17 cellular contexts compared by ENCODE assay signal in genomic region chr5:14244721-14245518, GRCh38.
DNase-seq lines count a peak whose midpoint lies in the region; FAIRE-seq and TF ChIP-seq lines count a peak whose summit lies in the region.
"Had no signal": no experiment of that assay in that cellular context is flagged by ENCODE, and none has a peak within 500 bp of the region (broad histone marks: within the 10 kb centered on the region; RNA-seq: fewer than 3 reads in every experiment).

No MANE protein-coding gene starts in this region.

- H3K4me2 ChIP-seq in H9 (ENCODE audit: insufficient read depth, insufficient read length, low read length) (no peak overlapping the region), trophoblast cell (ENCODE audit: low read length) (no peak overlapping the region), Karpas-422 (ENCODE audit: low read depth, low read length, poor library complexity, severe bottlenecking) (no peak overlapping the region)

- H2AFZ ChIP-seq in H9 (ENCODE audit: low read length) (no peak overlapping the region), trophoblast cell (ENCODE audit: insufficient read depth, low read length, poor library complexity) (no peak overlapping the region), Karpas-422 (ENCODE audit: low read length) (no peak overlapping the region)

- H3K4ac ChIP-seq in H9 (ENCODE audit: low read depth, low read length) (no peak overlapping the region), trophoblast cell (ENCODE audit: low read depth, low read length) (peak overlapping the region; percentile 38)

- no peak overlapping the region for H4K8ac ChIP-seq in H9 (replicated peaks; ENCODE audit: insufficient read length, low read depth, low read length)
- H4K8ac ChIP-seq in trophoblast cell (ENCODE audit: low read depth, low read length) = no peak overlapping the region

- H3K79me1 ChIP-seq in H9 (ENCODE audit: insufficient read depth, low read depth, low read length, poor library complexity, severe bottlenecking) (peaks cover 9% of the 10 kb centered on the region), trophoblast cell (ENCODE audit: low read length) (no peaks in the 10 kb centered on the region)

- WGBS in H9 (ENCODE audit: extremely low coverage, insufficient read length, low lambda C conversion rate) = no CpG with 5 or more reads among the region's 9 CpGs
- 92% methylated on average over 9 of the region's 9 CpGs for WGBS in esophagus muscularis mucosa
- no CpG with 5 or more reads among the region's 9 CpGs for WGBS in trophoblast cell (ENCODE audit: extremely low coverage, insufficient coverage, insufficient read length)

- H3K56ac ChIP-seq in H9 (ENCODE audit: insufficient read length, low read depth, low read length) = no peak overlapping the region

- H4K91ac ChIP-seq in H9 (ENCODE audit: insufficient read length, low read depth, low read length) (no peak overlapping the region), trophoblast cell (ENCODE audit: low read depth, low read length) (no peak overlapping the region)

- H3K18ac ChIP-seq in H9 (ENCODE audit: insufficient read length, low read depth, low read length) (no peak overlapping the region), trophoblast cell (ENCODE audit: low read length) (peak overlapping the region; percentile 76)

- H3K27me3 ChIP-seq in H9 (ENCODE audit: insufficient read depth, low read length) (no peaks in the 10 kb centered on the region), esophagus muscularis mucosa (no peaks in the 10 kb centered on the region), trophoblast cell (ENCODE audit: insufficient read depth, low read length) (no peaks in the 10 kb centered on the region), Karpas-422 (ENCODE audit: low read length) (no peaks in the 10 kb centered on the region)
- H3K27me3 ChIP-seq: testis had no signal

- intact Hi-C loops in esophagus muscularis mucosa (cut with DNase I) = no loop called here

- H2BK12ac ChIP-seq in H9 (ENCODE audit: insufficient read length, low read depth, low read length) (no peak overlapping the region), trophoblast cell (ENCODE audit: low read length) (no peak overlapping the region)

- TF ChIP-seq EP300 in esophagus muscularis mucosa (IDR thresholded peaks at IDR 0.05) = no peak

- no peak for FAIRE-seq in RCC 7860 (lab: Jason Lieb, UNC)
- FAIRE-seq: endometrium, keratinocyte had no signal

- no peak overlapping the region for H3K27ac ChIP-seq in H9 (ENCODE audit: insufficient read length, low read depth, low read length)
- no peak overlapping the region for H3K27ac ChIP-seq in esophagus muscularis mucosa (replicated peaks in 1 of 4)
- no peak overlapping the region for H3K27ac ChIP-seq in trophoblast cell (ENCODE audit: low read depth, low read length)
- H3K27ac ChIP-seq in Karpas-422 (ENCODE audit: low read length) = no peak overlapping the region
- H3K27ac ChIP-seq: testis had no signal

- DNase-seq in H9 = no peak
- peak; percentile 20 for DNase-seq in NCI-H526 treated with DMSO at 0.1 percent for 48 hours (lab: John Stamatoyannopoulos, UW)
- peak; percentile 91 for DNase-seq in esophagus muscularis mucosa (ENCODE audit: extremely low spot score)
- peak in 1 of 2 donors; percentile 28 for DNase-seq in trophoblast cell
- no peak for DNase-seq in activated CD8-positive, alpha-beta memory T cell treated with anti-CD3 and anti-CD28 coated beads, Interleukin-2, amount 50 U/mL, for 48 hours
- DNase-seq in erythroblast (lab: John Stamatoyannopoulos, UW) = no peak
- DNase-seq in RCC 7860 (ENCODE audit: low spot score) = no peak
- DNase-seq in Karpas-422 = no peak
- DNase-seq: activated CD8-positive, alpha-beta memory T cell treated with anti-CD3 and anti-CD28 coated beads, Interleukin-2, amount 50 U/mL, for 4 hours; activated naive CD4-positive, alpha-beta T cell treated with anti-CD3 and anti-CD28 coated beads, Interleukin-2, amount 50 U/mL, for 16 hours; DND-41; mucosa of descending colon; PC-3; testis had no signal

- no peak overlapping the region for H2BK15ac ChIP-seq in H9 (ENCODE audit: low read depth, low read length)

- H3K9me3 ChIP-seq in H9 (ENCODE audit: control insufficient read depth, low read depth, low read length) (no peaks in the 10 kb centered on the region), esophagus muscularis mucosa (no peaks in the 10 kb centered on the region), trophoblast cell (ENCODE audit: insufficient read depth, low read depth, low read length) (no peaks in the 10 kb centered on the region), Karpas-422 (ENCODE audit: low read length) (no peaks in the 10 kb centered on the region)
- H3K9me3 ChIP-seq: mucosa of descending colon, testis had no signal

- H3K4me1 ChIP-seq in H9 (ENCODE audit: insufficient read depth, low read length) = peaks cover 8% of the 10 kb centered on the region
- peaks cover 39 to 93% (median 82%) of the 10 kb centered on the region in 4 donors for H3K4me1 ChIP-seq in esophagus muscularis mucosa
- peaks cover 11 to 13% of the 10 kb centered on the region in 2 experiments for H3K4me1 ChIP-seq in trophoblast cell (ENCODE audit: control insufficient read depth in 1 of 2, insufficient read depth in 2 of 2, low read length in 2 of 2)
- no peaks in the 10 kb centered on the region for H3K4me1 ChIP-seq in Karpas-422 (ENCODE audit: low read length)

- H3K4me3 Mint-ChIP-seq in H9 = no peak overlapping the region
- H3K4me3 Mint-ChIP-seq: central memory CD8-positive, alpha-beta T cell had no signal

- TF ChIP-seq CTCF in H9 (conservative IDR thresholded peaks at IDR 0.05) = no peak
- no peak for TF ChIP-seq CTCF in esophagus muscularis mucosa (IDR thresholded peaks at IDR 0.05)

- no peak overlapping the region for H2BK20ac ChIP-seq in H9 (ENCODE audit: low read depth, low read length, poor library complexity, severe bottlenecking)

- H3K14ac ChIP-seq in H9 (ENCODE audit: insufficient read depth, low read length) (peak overlapping the region; percentile 21; the same call in 1 of the 2 replicates), trophoblast cell (ENCODE audit: low read length) (no peak overlapping the region)

- H3K9me2 ChIP-seq in Karpas-422 (replicated peaks; ENCODE audit: insufficient read depth, low read length) = no peaks in the 10 kb centered on the region

- H3K23ac ChIP-seq in H9 (ENCODE audit: insufficient read length, low read depth, low read length) = no peak overlapping the region
- H3K23ac ChIP-seq in trophoblast cell (ENCODE audit: low read length) = no peak overlapping the region

- H2AK5ac ChIP-seq in H9 (ENCODE audit: insufficient read length, low read length) (no peak overlapping the region), trophoblast cell (ENCODE audit: low read length) (no peak overlapping the region)

- peaks cover 22% of the 10 kb centered on the region; the same call in 1 of the 2 replicates for H3K79me2 ChIP-seq in H9 (ENCODE audit: insufficient read depth, low read length)
- H3K79me2 ChIP-seq in trophoblast cell (ENCODE audit: control insufficient read depth, insufficient read depth, low read length, poor library complexity) = peaks cover 23% of the 10 kb centered on the region
- H3K79me2 ChIP-seq in Karpas-422 (ENCODE audit: low read length) = no peaks in the 10 kb centered on the region

- H3K9ac ChIP-seq in H9 (ENCODE audit: extremely low read depth, insufficient read length, low read length) (no peak overlapping the region), trophoblast cell (ENCODE audit: low read length) (no peak overlapping the region), Karpas-422 (ENCODE audit: low read length) (no peak overlapping the region)

- no peak overlapping the region for H4K5ac ChIP-seq in H9 (ENCODE audit: insufficient read length, low read depth, low read length)

- peaks cover 54 to 66% of the 10 kb centered on the region in 2 experiments for H3K4me1 Mint-ChIP-seq in H9
- H3K4me1 Mint-ChIP-seq: central memory CD8-positive, alpha-beta T cell had no signal

- H3T11ph ChIP-seq in H9 (ENCODE audit: low read length) = no peak overlapping the region

- H2BK120ac ChIP-seq in H9 (ENCODE audit: low read depth, low read length, poor library complexity, severe bottlenecking) = no peak overlapping the region
- no peak overlapping the region for H2BK120ac ChIP-seq in trophoblast cell (ENCODE audit: insufficient read depth, low read length, poor library complexity)

- TF ChIP-seq POLR2A in esophagus muscularis mucosa (IDR thresholded peaks at IDR 0.05; ENCODE audit: low read depth) (no peak), erythroblast (IDR thresholded peaks at IDR 0.05; ENCODE audit: low read length) (no peak)

- no peaks in the 10 kb centered on the region for H3K36me3 Mint-ChIP-seq in H9 (ENCODE audit: insufficient read depth in 1 of 3, low read depth in 3 of 3)

- no peak overlapping the region for H2BK5ac ChIP-seq in H9 (ENCODE audit: insufficient read length, low read length)
- H2BK5ac ChIP-seq in trophoblast cell (ENCODE audit: low read depth, low read length, poor library complexity) = no peak overlapping the region

- H3K27me3 Mint-ChIP-seq in H9 (ENCODE audit: low read depth) = no peaks in the 10 kb centered on the region

- no peaks in the 10 kb centered on the region for H3K36me3 ChIP-seq in esophagus muscularis mucosa
- H3K36me3 ChIP-seq in trophoblast cell (ENCODE audit: control insufficient read depth in 1 of 2, insufficient read depth in 2 of 2, low read length in 2 of 2) = peaks cover 0 to 3% of the 10 kb centered on the region in 2 experiments
- no peaks in the 10 kb centered on the region for H3K36me3 ChIP-seq in Karpas-422 (ENCODE audit: insufficient read depth, low read length)

- H3K27ac Mint-ChIP-seq in H9 = peak overlapping the region; percentile 53 to 70 (median 62); a peak in 3 of 7 replicates

- H3K9me3 Mint-ChIP-seq in H9 = no peaks in the 10 kb centered on the region
- H3K9me3 Mint-ChIP-seq: central memory CD8-positive, alpha-beta T cell had no signal

- no peak overlapping the region for H4K12ac ChIP-seq in trophoblast cell (ENCODE audit: low read depth, low read length)

- H3K23me2 ChIP-seq in H9 (ENCODE audit: insufficient read length, low read depth, low read length, poor library complexity, severe bottlenecking) = no peaks in the 10 kb centered on the region

- H3K4me3 ChIP-seq in esophagus muscularis mucosa (no peak overlapping the region), trophoblast cell (ENCODE audit: low read depth, low read length) (no peak overlapping the region), Karpas-422 (ENCODE audit: low read length) (no peak overlapping the region)
- H3K4me3 ChIP-seq: mucosa of descending colon, testis had no signal

- H4K20me1 ChIP-seq in H9 (ENCODE audit: control insufficient read depth, insufficient read depth, insufficient read length) (no peaks in the 10 kb centered on the region), Karpas-422 (ENCODE audit: insufficient read depth, low read depth, low read length) (no peaks in the 10 kb centered on the region)

Comparison
In these comparisons a context has a peak if more than half of its experiments do, and no peak if none do; other contexts are left out.
1. DNase-seq: peak in NCI-H526 treated with DMSO at 0.1 percent for 48 hours (single experiment) and esophagus muscularis mucosa (single experiment); none in H9 (single experiment), activated CD8-positive, alpha-beta memory T cell treated with anti-CD3 and anti-CD28 coated beads, Interleukin-2, amount 50 U/mL, for 48 hours (single experiment), erythroblast (0 of 2), RCC 7860 (single experiment) and Karpas-422 (single experiment).